In genomic region chr1:33366766-33367487, GRCh38 we compare ENCODE assay signal across 14 cellular contexts. TPM values are rescaled to one million over a fixed set of nuclear protein-coding genes. Genes with fewer than 3 reads are reported as not detected.
DNase-seq lines count a peak whose midpoint lies in the region; ATAC-seq and TF ChIP-seq lines count a peak whose summit lies in the region.
"Had no signal": no experiment of that assay in that cellular context is flagged by ENCODE, and none has a peak within 500 bp of the region (broad histone marks: within the 10 kb centered on the region; RNA-seq: fewer than 3 reads in every experiment).

No MANE protein-coding gene starts in this region.

- H2AK5ac ChIP-seq in neuronal stem cell (ENCODE audit: low read depth, low read length) = peak overlapping the region; percentile 20

- no peaks in the 10 kb centered on the region for H3K79me2 ChIP-seq in SK-N-SH (ENCODE audit: insufficient read depth)

- no peak overlapping the region for H3K9ac ChIP-seq in SK-N-SH
- no peak overlapping the region for H3K9ac ChIP-seq in neuronal stem cell (ENCODE audit: low read depth, low read length, poor library complexity)

- H3K4me2 ChIP-seq in SK-N-SH (no peak overlapping the region), neuronal stem cell (ENCODE audit: insufficient read depth, low read length, poor library complexity, severe bottlenecking) (no peak overlapping the region)

- H3K27ac ChIP-seq in SK-N-SH (ENCODE audit: low read depth in 2 of 2, low read length in 1 of 2) = peak overlapping the region in 1 of 2 experiments; percentile 55; a peak in 1 of 4 replicates
- H3K27ac ChIP-seq in neuronal stem cell (replicated peaks; ENCODE audit: low read length) = no peak overlapping the region
- peak overlapping the region in 3 of 4 donors; percentile 50 to 59 (median 50) for H3K27ac ChIP-seq in upper lobe of left lung
- H3K27ac ChIP-seq in CD4-positive, alpha-beta T cell (ENCODE audit: low read depth, low read length) = no peak overlapping the region
- H3K27ac ChIP-seq: foreskin keratinocyte had no signal

- H3K23ac ChIP-seq in neuronal stem cell (ENCODE audit: low read depth, low read length, poor library complexity) = no peak overlapping the region

- no peaks in the 10 kb centered on the region for H3K9me3 Mint-ChIP-seq in endothelial cell (ENCODE audit: unreplicated experiment)
- no peaks in the 10 kb centered on the region for H3K9me3 Mint-ChIP-seq in CD4-positive, alpha-beta T cell
- H3K9me3 Mint-ChIP-seq: stimulated activated naive CD8-positive, alpha-beta T cell treated with anti-CD3 and anti-CD28 coated beads, Interleukin-15, amount 100 ng/mL, for 72 hours; T-cell had no signal

- H2BK12ac ChIP-seq in neuronal stem cell (ENCODE audit: low read length) = peak overlapping the region; percentile 52

- peaks cover 53% of the 10 kb centered on the region for H3K4me1 Mint-ChIP-seq in endothelial cell (ENCODE audit: unreplicated experiment)
- H3K4me1 Mint-ChIP-seq in CD4-positive, alpha-beta T cell (ENCODE audit: low read depth) = no peaks in the 10 kb centered on the region
- H3K4me1 Mint-ChIP-seq: stimulated activated naive CD8-positive, alpha-beta T cell treated with anti-CD3 and anti-CD28 coated beads, Interleukin-15, amount 100 ng/mL, for 72 hours had no signal

- H3K4me3 ChIP-seq in SK-N-SH (ENCODE audit: low read depth in 2 of 2, low read length in 1 of 2) = no peak overlapping the region
- no peak overlapping the region for H3K4me3 ChIP-seq in neuronal stem cell (ENCODE audit: low read length in 2 of 2)
- H3K4me3 ChIP-seq in upper lobe of left lung = no peak overlapping the region
- H3K4me3 ChIP-seq: mucosa of descending colon had no signal

- H3F3A ChIP-seq in SK-N-SH (replicated peaks; ENCODE audit: insufficient read depth) = no peaks in the 10 kb centered on the region

- TF ChIP-seq EP300 in SK-N-SH (IDR thresholded peaks at IDR 0.05; ENCODE audit: borderline replicate concordance in 1 of 2, low read depth in 1 of 2, low read length in 1 of 2) (no peak), upper lobe of left lung (IDR thresholded peaks at IDR 0.05) (no peak)

- no peaks in the 10 kb centered on the region for H3K79me1 ChIP-seq in neuronal stem cell (ENCODE audit: low read depth, low read length)

- no peak overlapping the region for H3K14ac ChIP-seq in neuronal stem cell (ENCODE audit: low read length)

- no peak overlapping the region for H3K4ac ChIP-seq in neuronal stem cell (ENCODE audit: low read length)

- DNase-seq in SK-N-SH (peak; percentile 64), endothelial cell (ENCODE audit: low spot score) (no peak), neuronal stem cell (ENCODE audit: low spot score) (no peak), upper lobe of left lung (peak in 1 of 2 donors; percentile 58), left colon (no peak)
- DNase-seq in CD4-positive, alpha-beta T cell = no peak
- DNase-seq: foreskin keratinocyte had no signal

- TF ChIP-seq POLR2A in upper lobe of left lung (IDR thresholded peaks at IDR 0.05) = no peak

- peak overlapping the region; percentile 70 for H3K27ac Mint-ChIP-seq in endothelial cell (ENCODE audit: unreplicated experiment)
- H3K27ac Mint-ChIP-seq in CD4-positive, alpha-beta T cell = no peak overlapping the region
- H3K27ac Mint-ChIP-seq: activated naive CD8-positive, alpha-beta T cell; stimulated activated naive CD8-positive, alpha-beta T cell treated with anti-CD3 and anti-CD28 coated beads, Interleukin-15, amount 100 ng/mL, for 72 hours; T-cell had no signal

- no peaks in the 10 kb centered on the region for H3K9me2 ChIP-seq in SK-N-SH

- no peak overlapping the region for H4K8ac ChIP-seq in neuronal stem cell (ENCODE audit: low read depth, low read length)

- POLR2A ChIA-PET in SK-N-SH (lab: Yijun Ruan, JAX) = interaction anchor here (0.6 kb wide), 1 partner anchor 47 kb away, joined by 3 read pairs; no protein-coding TSS in a partner anchor
- POLR2A ChIA-PET in CD4-positive, alpha-beta T cell (lab: Charles Lee) = interaction anchor here (0.6 kb wide), 1 partner anchor 23 kb away, joined by 3 read pairs; no protein-coding TSS in a partner anchor

- H4K20me1 ChIP-seq in SK-N-SH (ENCODE audit: insufficient read depth) = no peaks in the 10 kb centered on the region

- peaks cover 25% of the 10 kb centered on the region for H3K36me3 Mint-ChIP-seq in endothelial cell (ENCODE audit: low read depth, unreplicated experiment)
- H3K36me3 Mint-ChIP-seq in CD4-positive, alpha-beta T cell (ENCODE audit: low read depth) = no peaks in the 10 kb centered on the region
- H3K36me3 Mint-ChIP-seq: activated naive CD8-positive, alpha-beta T cell; T-cell had no signal

- no peak for TF ChIP-seq RAD21 in SK-N-SH (IDR thresholded peaks at IDR 0.05; ENCODE audit: low read length)

- H2BK5ac ChIP-seq in neuronal stem cell (ENCODE audit: low read length) = no peak overlapping the region

- peak overlapping the region; percentile 40 for H3K18ac ChIP-seq in neuronal stem cell (ENCODE audit: low read length)

- CTCF ChIA-PET in SK-N-SH (lab: Yijun Ruan, JAX) = interaction anchor here (0.9 to 11.3 kb wide), 14 partner anchors 19 to 273 kb away, joined by 3 to 167 read pairs (median 4); no protein-coding TSS in a partner anchor
- CTCF ChIA-PET in CD4-positive, alpha-beta T cell (lab: Charles Lee) = interaction anchor here (0.6 to 2.9 kb wide), 2 partner anchors 70 to 71 kb away, joined by 3 to 15 read pairs; no protein-coding TSS in a partner anchor

- H2BK120ac ChIP-seq in neuronal stem cell (ENCODE audit: low read depth, low read length) = peak overlapping the region; percentile 5

- H3K36me3 ChIP-seq in SK-N-SH (replicated peaks in 1 of 2; ENCODE audit: control insufficient read depth in 1 of 2, insufficient read depth in 2 of 2, low read length in 1 of 2) (peaks cover 0 to 37% of the 10 kb centered on the region in 2 experiments), neuronal stem cell (replicated peaks in 1 of 2; ENCODE audit: control insufficient read depth in 2 of 2, insufficient read depth in 2 of 2, low read length in 2 of 2) (no peaks in the 10 kb centered on the region), upper lobe of left lung (no peaks in the 10 kb centered on the region)

- H2AFZ ChIP-seq in SK-N-SH (ENCODE audit: low read depth) = no peak overlapping the region
- no peak overlapping the region for H2AFZ ChIP-seq in neuronal stem cell (ENCODE audit: low read length)

- H4K91ac ChIP-seq in neuronal stem cell (ENCODE audit: low read depth, low read length, poor library complexity) = no peak overlapping the region

- peaks cover 7% of the 10 kb centered on the region for H3K27me3 Mint-ChIP-seq in endothelial cell (ENCODE audit: unreplicated experiment)
- no peaks in the 10 kb centered on the region for H3K27me3 Mint-ChIP-seq in CD4-positive, alpha-beta T cell
- H3K27me3 Mint-ChIP-seq: activated naive CD8-positive, alpha-beta T cell; T-cell had no signal

- no peak overlapping the region for H3K4me3 Mint-ChIP-seq in endothelial cell (ENCODE audit: unreplicated experiment)
- H3K4me3 Mint-ChIP-seq in CD4-positive, alpha-beta T cell = no peak overlapping the region
- H3K4me3 Mint-ChIP-seq: activated naive CD8-positive, alpha-beta T cell; stimulated activated naive CD8-positive, alpha-beta T cell treated with anti-CD3 and anti-CD28 coated beads, Interleukin-15, amount 100 ng/mL, for 72 hours; T-cell had no signal

- peak overlapping the region; percentile 47 for H2BK15ac ChIP-seq in neuronal stem cell (ENCODE audit: low read length)

- WGBS in SK-N-SH (ENCODE audit: low lambda C conversion rate) = 66% methylated on average over 11 of the region's 14 CpGs
- WGBS in neuronal stem cell (ENCODE audit: extremely low coverage in 2 of 2, insufficient read length in 2 of 2, insufficient replicate concordance in 1 of 2), 2 donors = no CpG with 5 or more reads among the region's 14 CpGs
- WGBS in upper lobe of left lung, 2 donors = 81 to 84% methylated on average over 14 of the region's 14 CpGs

- intact Hi-C loops in CD4-positive, alpha-beta T cell (cut with DNase I, micrococcal nuclease) = loop anchor here (1.0 to 10.0 kb wide), 7 partner anchors 72 to 435 kb away; partner anchors contain the start of gene ZSCAN20 (in 1 of the 2)
- intact Hi-C loops in left colon (cut with DNase I, micrococcal nuclease) = loop anchor here (2.0 to 10.0 kb wide), 2 partner anchors 72 kb away; no protein-coding TSS in a partner anchor

- TF ChIP-seq CTCF in SK-N-SH (IDR thresholded peaks at IDR 0.05) = no peak
- no peak for TF ChIP-seq CTCF in endothelial cell (IDR thresholded peaks at IDR 0.05; ENCODE audit: unreplicated experiment)
- no peak for TF ChIP-seq CTCF in upper lobe of left lung (IDR thresholded peaks at IDR 0.05)
- TF ChIP-seq CTCF in CD4-positive, alpha-beta T cell (IDR thresholded peaks at IDR 0.05) = no peak

- ATAC-seq in SK-N-SH treated with all-trans-retinoic acid at 6 μM for 48 hours (no peak), upper lobe of left lung (ENCODE audit: low FRiP score in 2 of 2) (no peak), HG03354 (IDR thresholded peaks at IDR 0.05; ENCODE audit: poor library complexity, severe bottlenecking, unreplicated experiment) (no peak), left colon (no peak)
- ATAC-seq in CD4-positive, alpha-beta T cell (ENCODE audit: poor library complexity) = no peak

- H3K4me1 ChIP-seq in SK-N-SH (ENCODE audit: control insufficient read depth in 1 of 2, insufficient read depth in 2 of 2, low read depth in 1 of 2, low read length in 1 of 2) (peaks cover 0 to 65% of the 10 kb centered on the region in 2 experiments), neuronal stem cell (ENCODE audit: control insufficient read depth in 2 of 2, insufficient read depth in 1 of 2, low read depth in 1 of 2, low read length in 2 of 2) (peaks cover 44 to 48% of the 10 kb centered on the region in 2 donors), upper lobe of left lung (peaks cover 24 to 42% (median 28%) of the 10 kb centered on the region in 4 donors)

- H3K27me3 ChIP-seq in SK-N-SH (ENCODE audit: insufficient read depth) = no peaks in the 10 kb centered on the region
- no peaks in the 10 kb centered on the region for H3K27me3 ChIP-seq in neuronal stem cell (ENCODE audit: control insufficient read depth in 3 of 3, insufficient read depth in 3 of 3, low read depth in 1 of 3, low read length in 3 of 3)
- no peaks in the 10 kb centered on the region for H3K27me3 ChIP-seq in upper lobe of left lung
- peaks cover 4% of the 10 kb centered on the region for H3K27me3 ChIP-seq in CD4-positive, alpha-beta T cell (ENCODE audit: control insufficient read depth, insufficient read depth, low read length)
- H3K27me3 ChIP-seq: foreskin keratinocyte had no signal

- H3K9me3 ChIP-seq in SK-N-SH (no peaks in the 10 kb centered on the region), neuronal stem cell (replicated peaks in 1 of 2; ENCODE audit: control insufficient read depth in 2 of 2, insufficient read depth in 1 of 2, low read depth in 1 of 2, low read length in 2 of 2) (no peaks in the 10 kb centered on the region), upper lobe of left lung (no peaks in the 10 kb centered on the region)
- no peaks in the 10 kb centered on the region for H3K9me3 ChIP-seq in CD4-positive, alpha-beta T cell (ENCODE audit: control insufficient read depth, low read length)
- H3K9me3 ChIP-seq: mucosa of descending colon had no signal

RNA-seq across cellular contexts. Expression of gene A3GALT2, which starts 46.0 kb away (rescaled TPM):
- polyA plus RNA-seq in SK-N-SH (2012; rRNA removed) = 0.07 TPM in 1 of 2 replicates, not detected in the other
- 0.03 TPM in 1 of 2 replicates, not detected in the other for polyA plus RNA-seq in SK-N-SH (2012; cell fraction: cytosol; rRNA removed)
- polyA plus RNA-seq in SK-N-SH (2012; cell fraction: nucleus; rRNA removed) = 0.60 and 0.71 TPM in 2 replicates
- total RNA-seq in endothelial cell (ENCODE audit: unreplicated experiment) (not detected), upper lobe of left lung (under 1 TPM in 2 of 6 donors, not detected in 4; 0.79 to 0.91 TPM), left colon (not detected)
- not detected for polyA plus RNA-seq in neuronal stem cell (2013, experiment 1 of 2)
- not detected for polyA plus RNA-seq in neuronal stem cell (2013, experiment 2 of 2)
- total RNA-seq in CD4-positive, alpha-beta T cell = not detected
- total RNA-seq: foreskin keratinocyte, mucosa of descending colon, renal cortical epithelial cell had no signal
- polyA plus RNA-seq: foreskin keratinocyte had no signal

Comparison
In these comparisons a context has a peak if more than half of its experiments do, and no peak if none do; other contexts are left out.
1. H3K27ac ChIP-seq: peak in upper lobe of left lung (3 of 4); none in neuronal stem cell (single experiment) and CD4-positive, alpha-beta T cell (single experiment).